11 cellular contexts compared by ENCODE assay signal in the genomic region with DNA sequence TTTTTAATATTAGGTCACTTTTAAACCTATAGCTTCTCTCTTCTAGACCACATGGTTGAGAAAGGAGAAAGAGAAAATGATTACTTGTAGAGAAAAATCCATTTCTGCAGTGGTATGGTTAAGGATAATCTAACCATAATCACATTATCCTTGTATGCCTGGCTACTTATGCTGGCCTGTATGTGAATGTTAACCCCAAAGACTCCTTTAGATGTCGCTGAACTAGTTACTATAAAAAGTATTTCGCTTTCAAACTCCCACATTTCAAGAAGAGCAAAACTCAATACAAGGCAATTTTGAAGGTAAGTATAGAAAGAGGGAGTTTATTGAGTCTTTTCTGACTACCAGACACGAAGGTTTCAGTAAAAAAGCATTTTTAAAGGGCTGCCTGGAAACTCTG. TPM values are rescaled to one million over a fixed set of nuclear protein-coding genes. Genes with fewer than 3 reads are reported as not detected.
A peak's percentile ranks its signal among the peaks of the same experiment; 100 is the strongest.
DNase-seq lines count a peak whose midpoint lies in the region; ATAC-seq, FAIRE-seq and TF ChIP-seq lines count a peak whose summit lies in the region.
"Had no signal": no experiment of that assay in that cellular context is flagged by ENCODE, and none has a peak within 500 bp of the region (broad histone marks: within the 10 kb centered on the region; RNA-seq: fewer than 3 reads in every experiment).

No MANE protein-coding gene starts in this region.

- H2AFZ ChIP-seq in HepG2 (ENCODE audit: low read length) (no peak overlapping the region), keratinocyte (ENCODE audit: control insufficient read depth, low read length) (no peak overlapping the region)
- H2AFZ ChIP-seq: parathyroid adenoma had no signal

- H3K4me3 Mint-ChIP-seq in T-cell: peak overlapping the region; percentile 88 to 92 (median 91)

- H3K4me2 ChIP-seq in HepG2 (ENCODE audit: low read depth, low read length) (peak overlapping the region; percentile 94), keratinocyte (ENCODE audit: control insufficient read depth, extremely low read depth, insufficient read depth, low read depth, low read length) (peak overlapping the region; percentile 0)

- peaks cover 2% of the 10 kb centered on the region for H3K36me3 Mint-ChIP-seq in T-cell

- H3K27me3 Mint-ChIP-seq in T-cell: no peaks in the 10 kb centered on the region

- intact Hi-C loops in HepG2 (cut with micrococcal nuclease; ENCODE audit: unreplicated experiment): loop anchor here (5.0 kb wide), 1 partner anchor 62 kb away; the partner anchor contains the start of gene PDHB
- intact Hi-C loops in right lobe of liver (cut with DNase I): loop anchor here (5.0 kb wide), 2 partner anchors 33 to 38 kb away; no protein-coding TSS in a partner anchor

- POLR2A ChIA-PET in HepG2 (lab: Yijun Ruan, JAX) (interaction anchor here (0.6 to 3.7 kb wide), 5 partner anchors 26 to 188 kb away, joined by 3 to 28 read pairs (median 9); partner anchors contain the start of genes ACOX2, HTD2 and RPP14), T-cell (lab: Charles Lee) (interaction anchor here in 1 of 2 donors (0.5 kb wide), 1 partner anchor 230 kb away, joined by 7 read pairs; no protein-coding TSS in a partner anchor)

- H3K27ac Mint-ChIP-seq in T-cell: peak overlapping the region in 1 of 2 donors; percentile 4

- H3K27ac ChIP-seq in HepG2 (ENCODE audit: extremely low read length, insufficient read depth, low read length) (no peak overlapping the region), right lobe of liver (no peak overlapping the region), keratinocyte (ENCODE audit: control insufficient read depth, insufficient read depth, low read length) (no peak overlapping the region)
- H3K27ac ChIP-seq: parathyroid adenoma, upper lobe of right lung had no signal

- FAIRE-seq in HepG2 (lab: Jason Lieb, UNC) (no peak), keratinocyte (lab: Jason Lieb, UNC) (no peak)

- WGBS in HepG2 (ENCODE audit: low lambda C conversion rate): 38% methylated on average over 3 of the region's 3 CpGs
- 17% methylated on average over 3 of the region's 3 CpGs for WGBS in right lobe of liver (ENCODE audit: insufficient coverage, low coverage, low lambda C conversion rate, missing lambda C conversion rate)

- TF ChIP-seq POLR2A in HepG2 (IDR thresholded peaks at IDR 0.05; ENCODE audit: insufficient read depth in 1 of 2, low read depth in 2 of 2, low read length in 2 of 2) (no peak), right lobe of liver (IDR thresholded peaks at IDR 0.05) (no peak)

- no peaks in the 10 kb centered on the region for H3K9me1 ChIP-seq in keratinocyte (ENCODE audit: control insufficient read depth, extremely low read depth, insufficient read depth, low read length)

- 0 out of 5 replicates have a peak, but pooled peaks cover 0 to 1% of the 10 kb centered on the region in 2 experiments for H3K36me3 ChIP-seq in HepG2 (replicated peaks in 1 of 2; ENCODE audit: control insufficient read depth in 1 of 2, insufficient read depth in 2 of 2, low read length in 2 of 2)
- H3K36me3 ChIP-seq in right lobe of liver: no peaks in the 10 kb centered on the region
- H3K36me3 ChIP-seq in keratinocyte (ENCODE audit: control insufficient read depth in 2 of 2, extremely low read depth in 1 of 2, insufficient read depth in 2 of 2, low read length in 2 of 2): no peaks in the 10 kb centered on the region
- H3K36me3 ChIP-seq: upper lobe of right lung had no signal

- ATAC-seq in HepG2: no peak
- ATAC-seq in right lobe of liver: no peak
- no peak for ATAC-seq in T-cell (replicated peaks in 1 of 4)
- ATAC-seq in HG02571 (IDR thresholded peaks at IDR 0.05; ENCODE audit: unreplicated experiment): no peak
- no peak for ATAC-seq in HG03571 (IDR thresholded peaks at IDR 0.05; ENCODE audit: unreplicated experiment)
- ATAC-seq: upper lobe of right lung had no signal

- H3K9me3 Mint-ChIP-seq in T-cell: no peaks in the 10 kb centered on the region

- H3K4me1 ChIP-seq in HepG2 (ENCODE audit: insufficient read depth, low read length): peaks cover 69% of the 10 kb centered on the region
- peaks cover 0 to 36% (median 9%) of the 10 kb centered on the region in 4 donors for H3K4me1 ChIP-seq in right lobe of liver
- H3K4me1 ChIP-seq in keratinocyte (ENCODE audit: control insufficient read depth, extremely low read depth, insufficient read depth, low read length): peaks cover 22% of the 10 kb centered on the region

- H3K4me1 Mint-ChIP-seq in T-cell: peaks cover 70 to 72% (median 71%) of the 10 kb centered on the region in 3 donors

- H4K20me1 ChIP-seq in HepG2 (ENCODE audit: insufficient read depth, low read length) (peaks cover 6% of the 10 kb centered on the region), keratinocyte (ENCODE audit: control insufficient read depth, extremely low read depth, insufficient read depth, low read length) (no peaks in the 10 kb centered on the region)

- in situ Hi-C loops in HepG2 (cut with HindIII; ENCODE audit: extremely low pct_ligation_motif_present, low pct_unique_long_range_greater_than_20kb): no loop called here

- DNase-seq in HepG2 (ENCODE audit: low spot score): no peak
- no peak for DNase-seq in right lobe of liver
- DNase-seq in T-cell: no peak
- no peak for DNase-seq in keratinocyte (ENCODE audit: low read depth, low spot score)
- no peak for DNase-seq in NCI-H1092 treated with DMSO at 0.1 percent for 48 hours (lab: John Stamatoyannopoulos, UW)
- DNase-seq in Kasumi-1 (lab: John Stamatoyannopoulos, UW): no peak
- DNase-seq: NCI-H1436, upper lobe of right lung had no signal

- H3K4me3 ChIP-seq in HepG2 (replicated peaks in 1 of 3; ENCODE audit: insufficient read depth in 1 of 3, low read depth in 2 of 3, low read length in 3 of 3) (peak overlapping the region; percentile 16 to 83 (median 78); a peak in 3 of 6 replicates), right lobe of liver (no peak overlapping the region), keratinocyte (ENCODE audit: control insufficient read depth in 2 of 3, extremely low read depth in 1 of 3, insufficient read depth in 2 of 3, low read depth in 1 of 3, low read length in 3 of 3) (no peak overlapping the region)
- H3K4me3 ChIP-seq: upper lobe of right lung had no signal

- H3K27me3 ChIP-seq in HepG2 (ENCODE audit: control insufficient read depth in 1 of 2, insufficient read depth in 2 of 2, low read length in 2 of 2) (no peaks in the 10 kb centered on the region; a peak in 1 of 5 replicates), right lobe of liver (no peaks in the 10 kb centered on the region), keratinocyte (ENCODE audit: control insufficient read depth, extremely low read depth, insufficient read depth, low read length) (no peaks in the 10 kb centered on the region)
- H3K27me3 ChIP-seq: upper lobe of right lung had no signal

- TF ChIP-seq RAD21 in HepG2 (CRISPR knock-in tag; IDR thresholded peaks at IDR 0.05): no peak

- peaks cover 66% of the 10 kb centered on the region for H3K79me2 ChIP-seq in HepG2 (ENCODE audit: insufficient read depth, low read length)
- no peaks in the 10 kb centered on the region for H3K79me2 ChIP-seq in keratinocyte (ENCODE audit: control insufficient read depth, insufficient read depth, low read length)

- no peak for TF ChIP-seq CTCF in HepG2 (CRISPR knock-in tag; IDR thresholded peaks at IDR 0.05)
- peak in 1 of 4 donors; percentile 12 for TF ChIP-seq CTCF in right lobe of liver (IDR thresholded peaks at IDR 0.05)
- no peak for TF ChIP-seq CTCF in keratinocyte (optimal IDR thresholded peaks at IDR 0.05 in 1 of 3, IDR thresholded peaks at IDR 0.05 in 1 of 3, conservative IDR thresholded peaks at IDR 0.05 in 1 of 3; ENCODE audit: extremely low read depth in 1 of 3, insufficient read depth in 2 of 3, low read length in 3 of 3)

- H3K9ac ChIP-seq in HepG2 (ENCODE audit: insufficient read depth, low read depth, low read length) (peak overlapping the region; percentile 79; the same call in 1 of the 2 replicates), keratinocyte (ENCODE audit: control insufficient read depth, extremely low read depth, insufficient read depth, low read length) (no peak overlapping the region)
- H3K9ac ChIP-seq: parathyroid adenoma had no signal

- TF ChIP-seq EP300 in HepG2 (IDR thresholded peaks at IDR 0.05; ENCODE audit: low read depth in 2 of 2, low read length in 2 of 2) (no peak), HepG2 (CRISPR knock-in tag; IDR thresholded peaks at IDR 0.05; ENCODE audit: borderline replicate concordance) (no peak)

- BruUV-seq in HepG2 (replicated peaks; lab: Mats Ljungman, UMichigan): no TSS peak

- dilution Hi-C loops in keratinocyte (cut with MboI; ENCODE audit: extremely low pct_ligation_motif_present, low sequenced_read_pairs): no loop called here

- H3K9me3 ChIP-seq in HepG2 (ENCODE audit: low read length) (no peaks in the 10 kb centered on the region), right lobe of liver (no peaks in the 10 kb centered on the region), keratinocyte (ENCODE audit: control insufficient read depth, low read depth, low read length) (no peaks in the 10 kb centered on the region)
- H3K9me3 ChIP-seq: upper lobe of right lung had no signal

- CTCF ChIA-PET in HepG2 (lab: Yijun Ruan, JAX; ENCODE audit: low intra/inter-chr PET ratio, low total read pairs) (no interaction called here), T-cell (lab: Charles Lee) (interaction anchor here (1.0 to 5.1 kb wide), 4 partner anchors 10 to 188 kb away, joined by 3 to 53 read pairs (median 4); partner anchors contain the start of genes HTD2 (in 2 of the 2), RPP14 (in 2 of the 2) and PXK (in 1 of the 2))

RNA-seq across cellular contexts. Expression of gene KCTD6, which starts 2.2 kb away (rescaled TPM):
- total RNA-seq in HepG2 (2016; rRNA removed; fragmentation: Illumina TruSeq; extraction: Trizol) (14.0 and 14.2 TPM in 2 replicates), right lobe of liver (1 to 10 TPM; 4.3 to 9.6 (median 8.0) TPM), T-cell (1 to 10 TPM; 6.6 to 9.4 (median 7.8) TPM)
- total RNA-seq in HepG2 (2016; cell fraction: cytosol; rRNA removed; fragmentation: Illumina TruSeq; extraction: Trizol; ENCODE audit: low read depth): 9.3 and 12.2 TPM in 2 replicates
- total RNA-seq in HepG2 (2016; cell fraction: insoluble cytoplasmic fraction; rRNA removed; fragmentation: Illumina TruSeq; extraction: Trizol): 13.2 and 17.0 TPM in 2 replicates
- total RNA-seq in HepG2 (2016; cell fraction: membrane; rRNA removed; fragmentation: Illumina TruSeq; extraction: Trizol): 20.0 and 22.1 TPM in 2 replicates
- total RNA-seq in HepG2 (2016; cell fraction: nucleus; rRNA removed; fragmentation: Illumina TruSeq; extraction: Trizol): 12.3 and 13.2 TPM in 2 replicates
- polyA plus RNA-seq in HepG2 (2011; rRNA removed) (12.0 and 13.4 TPM in 2 replicates), keratinocyte (4.9 to 7.6 TPM (median 5.3 TPM) in 3 replicates)
- 6.5 and 11.1 TPM in 2 replicates for polyA plus RNA-seq in HepG2 (2011; cell fraction: cytosol; rRNA removed)
- 7.0 and 14.1 TPM in 2 replicates for polyA plus RNA-seq in HepG2 (2011; cell fraction: nucleus; rRNA removed)
- polyA plus RNA-seq in HepG2 (2012): 10.7 and 12.1 TPM in 2 replicates
- 10.5 and 12.2 TPM in 2 replicates for polyA plus RNA-seq in HepG2 (2016; cell fraction: cytosol; fragmentation: Illumina TruSeq; extraction: Trizol; ENCODE audit: low read depth)
- 19.5 and 23.9 TPM in 2 replicates for polyA plus RNA-seq in HepG2 (2016; cell fraction: insoluble cytoplasmic fraction; fragmentation: Illumina TruSeq; extraction: Trizol; ENCODE audit: low read depth)
- 17.5 and 18.4 TPM in 2 replicates for polyA plus RNA-seq in HepG2 (2016; cell fraction: membrane; fragmentation: Illumina TruSeq; extraction: Trizol; ENCODE audit: low read depth)
- polyA plus RNA-seq in HepG2 (2016; cell fraction: nucleus; fragmentation: Illumina TruSeq; extraction: Trizol; ENCODE audit: insufficient read depth, low read depth): 23.8 and 26.9 TPM in 2 replicates
- 3.9 and 8.0 TPM in 2 replicates for polyA minus RNA-seq in HepG2 (2011; rRNA and poly(A)+ RNA removed; ENCODE audit: low replicate concordance)
- 4.9 and 5.9 TPM in 2 replicates for polyA minus RNA-seq in HepG2 (2011; cell fraction: cytosol; rRNA and poly(A)+ RNA removed)
- 7.3 and 17.8 TPM in 2 replicates for polyA minus RNA-seq in HepG2 (2011; cell fraction: nucleus; rRNA and poly(A)+ RNA removed)
- polyA plus RNA-seq in keratinocyte (2011; ENCODE audit: low read depth): 2.2 TPM
- 3.6 and 5.6 TPM in 2 replicates for polyA plus RNA-seq in keratinocyte (2011; cell fraction: cytosol; rRNA removed)
- 6.2 and 8.2 TPM in 2 replicates for polyA plus RNA-seq in keratinocyte (2011; cell fraction: nucleus; rRNA removed)
- 2.8 and 3.6 TPM in 2 replicates for polyA plus RNA-seq in keratinocyte (2012; ENCODE audit: low replicate concordance)
- polyA minus RNA-seq in keratinocyte: 1.2 to 4.5 TPM (median 3.0 TPM) in 3 replicates
- polyA minus RNA-seq in keratinocyte (2011; cell fraction: cytosol; rRNA and poly(A)+ RNA removed): 2.1 TPM
- 1.6 and 1.8 TPM in 2 replicates for polyA minus RNA-seq in keratinocyte (2011; cell fraction: nucleus; rRNA and poly(A)+ RNA removed)

RNA-seq across cellular contexts. Expression of gene ACOX2, which starts 42.9 kb away (rescaled TPM):
- 41.1 and 42.6 TPM in 2 replicates for total RNA-seq in HepG2 (2016; rRNA removed; fragmentation: Illumina TruSeq; extraction: Trizol)
- total RNA-seq in HepG2 (2016; cell fraction: cytosol; rRNA removed; fragmentation: Illumina TruSeq; extraction: Trizol; ENCODE audit: low read depth): 13.1 and 13.7 TPM in 2 replicates
- total RNA-seq in HepG2 (2016; cell fraction: insoluble cytoplasmic fraction; rRNA removed; fragmentation: Illumina TruSeq; extraction: Trizol): 39.0 and 39.8 TPM in 2 replicates
- 18.6 and 20.4 TPM in 2 replicates for total RNA-seq in HepG2 (2016; cell fraction: membrane; rRNA removed; fragmentation: Illumina TruSeq; extraction: Trizol)
- total RNA-seq in HepG2 (2016; cell fraction: nucleus; rRNA removed; fragmentation: Illumina TruSeq; extraction: Trizol): 48.2 and 48.3 TPM in 2 replicates
- 98.5 and 105 TPM in 2 replicates for polyA plus RNA-seq in HepG2 (2011; rRNA removed)
- 49.0 and 60.3 TPM in 2 replicates for polyA plus RNA-seq in HepG2 (2011; cell fraction: cytosol; rRNA removed)
- 306 and 373 TPM in 2 replicates for polyA plus RNA-seq in HepG2 (2011; cell fraction: nucleus; rRNA removed)
- 29.8 and 60.1 TPM in 2 replicates for polyA plus RNA-seq in HepG2 (2012)
- polyA plus RNA-seq in HepG2 (2016; cell fraction: cytosol; fragmentation: Illumina TruSeq; extraction: Trizol; ENCODE audit: low read depth): 12.5 and 13.1 TPM in 2 replicates
- 50.0 and 58.0 TPM in 2 replicates for polyA plus RNA-seq in HepG2 (2016; cell fraction: insoluble cytoplasmic fraction; fragmentation: Illumina TruSeq; extraction: Trizol; ENCODE audit: low read depth)
- 16.6 and 17.1 TPM in 2 replicates for polyA plus RNA-seq in HepG2 (2016; cell fraction: membrane; fragmentation: Illumina TruSeq; extraction: Trizol; ENCODE audit: low read depth)
- polyA plus RNA-seq in HepG2 (2016; cell fraction: nucleus; fragmentation: Illumina TruSeq; extraction: Trizol; ENCODE audit: insufficient read depth, low read depth): 86.5 and 86.8 TPM in 2 replicates
- polyA minus RNA-seq in HepG2 (2011; rRNA and poly(A)+ RNA removed; ENCODE audit: low replicate concordance): 95.4 TPM in 1 of 2 replicates, not detected in the other
- polyA minus RNA-seq in HepG2 (2011; cell fraction: cytosol; rRNA and poly(A)+ RNA removed): 23.3 and 26.9 TPM in 2 replicates
- polyA minus RNA-seq in HepG2 (2011; cell fraction: nucleus; rRNA and poly(A)+ RNA removed): 86.3 and 110 TPM in 2 replicates
- 100 to 1,000 TPM in 3 of 6 experiments, 10 to 100 TPM in 3; 67.8 to 269 (median 149) TPM for total RNA-seq in right lobe of liver
- under 1 TPM in 1 of 5 donors, not detected in 4; 0.23 TPM for total RNA-seq in T-cell
- polyA plus RNA-seq in keratinocyte: 0.06 to 0.27 TPM (median 0.20 TPM) in 3 replicates
- polyA plus RNA-seq in keratinocyte (2011; ENCODE audit: low read depth): not detected
- polyA plus RNA-seq in keratinocyte (2011; cell fraction: cytosol; rRNA removed): 0.13 and 0.19 TPM in 2 replicates
- polyA plus RNA-seq in keratinocyte (2011; cell fraction: nucleus; rRNA removed): not detected in 2 replicates
- 0.10 TPM in 1 of 2 replicates, not detected in the other for polyA plus RNA-seq in keratinocyte (2012; ENCODE audit: low replicate concordance)
- 4.5 TPM in 1 of 3 replicates, not detected in the others for polyA minus RNA-seq in keratinocyte
- polyA minus RNA-seq in keratinocyte (2011; cell fraction: cytosol; rRNA and poly(A)+ RNA removed): not detected
- polyA minus RNA-seq in keratinocyte (2011; cell fraction: nucleus; rRNA and poly(A)+ RNA removed): not detected in 2 replicates

Comparison
In these comparisons a context has a peak if more than half of its experiments do, and no peak if none do; other contexts are left out.
1. H3K4me3 ChIP-seq: peak in HepG2 (3 of 3); none in right lobe of liver (0 of 3) and keratinocyte (0 of 3).
2. RNA of gene ACOX2, which starts 42.9 kb away (total RNA-seq): 67.8 to 269 TPM in right lobe of liver and 13.1 to 48.3 TPM in HepG2; 0.23 TPM in T-cell; every median in the first group is over 10 times any median in the second.